ENCODE assay signal across 8 cellular contexts in the genomic region with DNA sequence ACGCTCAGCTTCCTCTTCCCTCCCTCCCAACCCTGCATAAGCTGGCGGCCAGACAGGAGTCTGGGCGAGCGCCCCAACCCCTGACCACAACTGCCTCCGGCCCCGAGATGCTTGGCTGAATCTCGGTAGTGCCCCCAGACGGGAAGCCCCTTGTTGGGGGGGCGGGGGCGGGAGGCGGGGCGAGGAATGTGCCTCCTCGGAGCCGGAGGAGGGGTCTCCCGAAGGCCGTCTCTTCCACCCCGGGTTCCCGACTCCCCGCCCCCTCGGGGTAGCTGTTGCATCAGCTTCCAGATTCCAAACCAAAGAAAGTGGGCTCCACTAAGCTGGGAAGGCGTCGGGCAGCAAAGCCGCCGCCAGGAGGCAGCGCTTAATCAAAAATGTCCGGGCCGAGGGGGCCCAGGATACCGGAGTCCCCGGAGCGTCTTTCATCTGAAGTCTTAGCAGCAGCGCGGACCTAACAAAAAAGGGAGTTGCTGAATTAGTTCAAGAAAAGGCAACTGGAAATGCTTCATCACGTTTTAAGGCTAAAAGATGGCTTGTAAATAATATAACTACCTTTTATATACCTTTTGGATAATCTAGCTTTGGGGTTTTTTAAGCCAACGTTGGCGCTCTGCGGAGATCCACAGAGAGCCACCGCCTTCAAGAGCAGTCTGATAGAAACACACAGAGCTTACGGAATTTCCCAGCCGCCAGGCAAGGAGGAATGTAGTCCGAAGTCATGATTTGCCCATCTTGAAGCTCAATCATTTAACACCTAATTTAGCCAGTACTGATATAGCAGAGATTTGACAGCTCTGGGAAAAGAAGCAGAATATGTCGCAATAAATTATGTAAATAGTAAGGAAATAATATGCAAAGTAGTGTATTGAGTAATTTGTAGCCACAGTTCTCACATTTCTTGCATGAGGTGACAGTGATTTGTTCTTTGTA. TPM values are rescaled to one million over a fixed set of nuclear protein-coding genes. Genes with fewer than 3 reads are reported as not detected.
A peak's percentile ranks its signal among the peaks of the same experiment; 100 is the strongest.
DNase-seq lines count a peak whose midpoint lies in the region; ATAC-seq and TF ChIP-seq lines count a peak whose summit lies in the region.

No MANE protein-coding gene starts in this region.

- H3K4me3 ChIP-seq in BLaER1 treated with 17β-estradiol and CSF1 and Interleukin-3, amounts not matched to agents 10 nM and 100 nM, result peak overlapping the region in 9 of 10 experiments; percentile 10 to 54 (median 46); a peak in 16 of 20 replicates
- H3K4me3 ChIP-seq in Jurkat, Clone E6-1 (ENCODE audit: low read length), result peak overlapping the region; percentile 5; the same call in 1 of the 2 replicates
- no peak overlapping the region for H3K4me3 ChIP-seq in kidney epithelial cell (ENCODE audit: low read depth, low read length)

- no peaks in the 10 kb centered on the region for H3K36me3 ChIP-seq in BLaER1 treated with 17β-estradiol and CSF1 and Interleukin-3, amounts not matched to agents 10 nM and 100 nM
- H3K36me3 ChIP-seq in kidney epithelial cell (ENCODE audit: control insufficient read depth, insufficient read depth, low read length), result no peaks in the 10 kb centered on the region

- H3K4me1 Mint-ChIP-seq in WTC11, result peaks cover 58% of the 10 kb centered on the region

- TF ChIP-seq POLR2A in GM19099 (IDR thresholded peaks at IDR 0.05; ENCODE audit: extremely low read depth, insufficient read length, low read depth), result peak; percentile 51

- POLR2A ChIA-PET in WTC11 (lab: Charles Lee), result interaction anchor here (0.5 to 6.5 kb wide), 20 partner anchors 9 to 134 kb away, joined by 3 to 81 read pairs (median 8); partner anchors contain the start of genes HAUS4, LRP10, MMP14 and OXA1L

- H4K20me1 ChIP-seq in BLaER1 treated with 17β-estradiol and CSF1 and Interleukin-3, amounts not matched to agents 10 nM and 100 nM, result no peaks in the 10 kb centered on the region

- CTCF ChIA-PET in WTC11 (lab: Charles Lee), result interaction anchor here (0.5 to 7.8 kb wide), 47 partner anchors 9 to 680 kb away, joined by 3 to 280 read pairs (median 6); partner anchors contain the start of genes AJUBA, DAD1, HAUS4 and LRP10

- ATAC-seq in WTC11 (peak; percentile 79), GM18519 (IDR thresholded peaks at IDR 0.05; ENCODE audit: low FRiP score, unreplicated experiment) (no peak)

- no peaks in the 10 kb centered on the region for H3K27me3 ChIP-seq in BLaER1 treated with 17β-estradiol and CSF1 and Interleukin-3, amounts not matched to agents 10 nM and 100 nM
- no peaks in the 10 kb centered on the region for H3K27me3 ChIP-seq in kidney epithelial cell (ENCODE audit: control insufficient read depth, insufficient read depth, low read length)

- H3K9me3 Mint-ChIP-seq in WTC11, result no peaks in the 10 kb centered on the region

- H3K4me1 ChIP-seq in BLaER1 treated with 17β-estradiol and CSF1 and Interleukin-3, amounts not matched to agents 10 nM and 100 nM, result peaks cover 56 to 84% (median 71%) of the 10 kb centered on the region in 10 experiments

- peak overlapping the region; percentile 51 to 70 (median 61); a peak in 20 of 22 replicates for H3K9ac ChIP-seq in BLaER1 treated with 17β-estradiol and CSF1 and Interleukin-3, amounts not matched to agents 10 nM and 100 nM

- no peaks in the 10 kb centered on the region for H3K9me3 ChIP-seq in BLaER1 treated with 17β-estradiol and CSF1 and Interleukin-3, amounts not matched to agents 10 nM and 100 nM (replicated peaks in 1 of 11)

- H3K27ac Mint-ChIP-seq in WTC11, result peak overlapping the region; percentile 78

- peak overlapping the region; percentile 77 for H3K4me3 Mint-ChIP-seq in WTC11

- H3K4me2 ChIP-seq in BLaER1 treated with 17β-estradiol and CSF1 and Interleukin-3, amounts not matched to agents 10 nM and 100 nM, result peak overlapping the region; percentile 61 to 98 (median 82)

- H3K36me3 Mint-ChIP-seq in WTC11, result no peaks in the 10 kb centered on the region

- H3K27me3 Mint-ChIP-seq in WTC11 (ENCODE audit: low read depth), result peaks cover 6% of the 10 kb centered on the region

- peak; percentile 67 for TF ChIP-seq CTCF in WTC11 (IDR thresholded peaks at IDR 0.05)
- peak; percentile 87 for TF ChIP-seq CTCF in kidney epithelial cell (IDR thresholded peaks at IDR 0.05; ENCODE audit: insufficient read depth, low read length, poor library complexity, severe bottlenecking)

- peak overlapping the region; percentile 58 to 83 (median 76); a peak in 21 of 22 replicates for H3K27ac ChIP-seq in BLaER1 treated with 17β-estradiol and CSF1 and Interleukin-3, amounts not matched to agents 10 nM and 100 nM
- H3K27ac ChIP-seq in caudate nucleus (ENCODE audit: low read depth, low read length), result no peak overlapping the region

- peak; percentile 53 for DNase-seq in Jurkat, Clone E6-1 (ENCODE audit: low read depth, low spot score)
- DNase-seq in WTC11 (ENCODE audit: low spot score) (peak; percentile 97), caudate nucleus (lab: John Stamatoyannopoulos, UW) (peak in 47 of 61 donors; percentile 9 to 71 (median 46)), kidney epithelial cell (ENCODE audit: low read depth) (no peak)
- peak; percentile 15 to 42 for DNase-seq in stimulated activated CD4-positive, alpha-beta T cell treated with anti-CD3 and anti-CD28 coated beads, Interleukin-1b, Interleukin-23, amount 100 ng/mL, for 1 hour (ENCODE audit: low read depth in 2 of 2)

TF ChIP-seq in WTC11, 78 proteins besides CTCF, POLR2A, EP300 and RAD21:
- TF ChIP-seq PRRX2 (CRISPR knock-in tag; IDR thresholded peaks at IDR 0.05) (no peak), RORB (CRISPR knock-in tag; IDR thresholded peaks at IDR 0.05) (no peak), FOXP4 (CRISPR knock-in tag; IDR thresholded peaks at IDR 0.05) (no peak), ESRRA (CRISPR knock-in tag; IDR thresholded peaks at IDR 0.05; ENCODE audit: borderline replicate concordance) (0 out of 2 replicates have a peak, but pooled peaks have one; percentile 34), GABPB1 (CRISPR knock-in tag; IDR thresholded peaks at IDR 0.05) (peak; percentile 99), ZNF423 (CRISPR knock-in tag; IDR thresholded peaks at IDR 0.05) (peak; percentile 75; the same call in 1 of the 2 replicates)
- TF ChIP-seq, protein P1, sequence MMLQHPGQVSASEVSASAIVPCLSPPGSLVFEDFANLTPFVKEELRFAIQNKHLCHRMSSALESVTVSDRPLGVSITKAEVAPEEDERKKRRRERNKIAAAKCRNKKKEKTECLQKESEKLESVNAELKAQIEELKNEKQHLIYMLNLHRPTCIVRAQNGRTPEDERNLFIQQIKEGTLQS (CRISPR knock-in tag; conservative IDR thresholded peaks at IDR 0.05), result 0 out of 2 replicates have a peak, but pooled peaks have one; percentile 67

RNA-seq across cellular contexts. Expression of gene MRPL52, which starts 6.8 kb away (rescaled TPM):
- polyA plus RNA-seq in Jurkat, Clone E6-1 (2012; ENCODE audit: insufficient read depth, insufficient read length), result 384 TPM
- total RNA-seq in WTC11 (2021), result 170 to 200 TPM (median 200 TPM) in 3 replicates
- 102 and 362 TPM in 2 replicates for total RNA-seq in kidney epithelial cell

RNA-seq across cellular contexts. Expression of gene SLC7A7, which starts 7.7 kb away (rescaled TPM):
- 2.6 TPM for polyA plus RNA-seq in Jurkat, Clone E6-1 (2012; ENCODE audit: insufficient read depth, insufficient read length)
- 3.0 to 4.3 TPM (median 4.2 TPM) in 3 replicates for total RNA-seq in WTC11 (2021)
- 6.8 and 10.0 TPM in 2 replicates for total RNA-seq in kidney epithelial cell

RNA-seq across cellular contexts. Expression of gene MMP14, which starts 13.5 kb away (rescaled TPM):
- 1.6 TPM for polyA plus RNA-seq in Jurkat, Clone E6-1 (2012; ENCODE audit: insufficient read depth, insufficient read length)
- total RNA-seq in WTC11 (2021), result 81.6 to 94.4 TPM (median 83.9 TPM) in 3 replicates
- total RNA-seq in kidney epithelial cell, result 650 and 669 TPM in 2 replicates

RNA-seq across cellular contexts. Expression of gene LRP10, which starts 48.7 kb away (rescaled TPM):
- polyA plus RNA-seq in Jurkat, Clone E6-1 (2012; ENCODE audit: insufficient read depth, insufficient read length), result 15.2 TPM
- total RNA-seq in WTC11 (2021) (18.4 to 24.0 TPM (median 19.0 TPM) in 3 replicates), kidney epithelial cell (124 and 150 TPM in 2 replicates)

RNA-seq across cellular contexts. Expression of gene OXA1L, which starts 56.4 kb away (rescaled TPM):
- 149 TPM for polyA plus RNA-seq in Jurkat, Clone E6-1 (2012; ENCODE audit: insufficient read depth, insufficient read length)
- total RNA-seq in WTC11 (2021), result 133 to 138 TPM (median 135 TPM) in 3 replicates
- 84.5 and 143 TPM in 2 replicates for total RNA-seq in kidney epithelial cell
